Comparison of ENCODE assay signal across 1 cellular context in the genomic region with DNA sequence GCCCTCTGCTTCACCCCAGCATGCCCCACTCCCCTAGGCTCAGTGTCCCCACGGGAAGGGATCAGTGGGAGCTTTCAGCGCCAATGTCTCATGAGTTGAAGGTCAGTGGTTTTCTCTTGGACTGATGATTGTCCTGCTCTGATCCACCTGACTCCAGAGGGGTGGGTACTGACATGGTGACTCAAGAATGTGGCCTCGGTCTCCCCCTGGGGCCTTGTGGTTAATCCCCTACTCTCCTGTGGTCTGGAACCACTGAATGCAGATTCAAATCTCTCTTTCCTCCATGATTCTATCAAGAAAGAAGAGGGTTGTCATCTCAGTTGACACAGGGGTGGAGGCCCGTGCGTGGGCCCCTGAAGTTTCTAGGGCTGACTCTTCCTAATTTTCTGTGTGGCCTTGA.
TF ChIP-seq lines count a peak whose summit lies in the region.

No MANE protein-coding gene starts in this region.

TF ChIP-seq in neural cell, 6 proteins besides CTCF, POLR2A, EP300 and RAD21 (continued from another document):
- TF ChIP-seq, protein P1, sequence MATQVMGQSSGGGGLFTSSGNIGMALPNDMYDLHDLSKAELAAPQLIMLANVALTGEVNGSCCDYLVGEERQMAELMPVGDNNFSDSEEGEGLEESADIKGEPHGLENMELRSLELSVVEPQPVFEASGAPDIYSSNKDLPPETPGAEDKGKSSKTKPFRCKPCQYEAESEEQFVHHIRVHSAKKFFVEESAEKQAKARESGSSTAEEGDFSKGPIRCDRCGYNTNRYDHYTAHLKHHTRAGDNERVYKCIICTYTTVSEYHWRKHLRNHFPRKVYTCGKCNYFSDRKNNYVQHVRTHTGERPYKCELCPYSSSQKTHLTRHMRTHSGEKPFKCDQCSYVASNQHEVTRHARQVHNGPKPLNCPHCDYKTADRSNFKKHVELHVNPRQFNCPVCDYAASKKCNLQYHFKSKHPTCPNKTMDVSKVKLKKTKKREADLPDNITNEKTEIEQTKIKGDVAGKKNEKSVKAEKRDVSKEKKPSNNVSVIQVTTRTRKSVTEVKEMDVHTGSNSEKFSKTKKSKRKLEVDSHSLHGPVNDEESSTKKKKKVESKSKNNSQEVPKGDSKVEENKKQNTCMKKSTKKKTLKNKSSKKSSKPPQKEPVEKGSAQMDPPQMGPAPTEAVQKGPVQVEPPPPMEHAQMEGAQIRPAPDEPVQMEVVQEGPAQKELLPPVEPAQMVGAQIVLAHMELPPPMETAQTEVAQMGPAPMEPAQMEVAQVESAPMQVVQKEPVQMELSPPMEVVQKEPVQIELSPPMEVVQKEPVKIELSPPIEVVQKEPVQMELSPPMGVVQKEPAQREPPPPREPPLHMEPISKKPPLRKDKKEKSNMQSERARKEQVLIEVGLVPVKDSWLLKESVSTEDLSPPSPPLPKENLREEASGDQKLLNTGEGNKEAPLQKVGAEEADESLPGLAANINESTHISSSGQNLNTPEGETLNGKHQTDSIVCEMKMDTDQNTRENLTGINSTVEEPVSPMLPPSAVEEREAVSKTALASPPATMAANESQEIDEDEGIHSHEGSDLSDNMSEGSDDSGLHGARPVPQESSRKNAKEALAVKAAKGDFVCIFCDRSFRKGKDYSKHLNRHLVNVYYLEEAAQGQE (IDR thresholded peaks at IDR 0.05; ENCODE audit: borderline replicate concordance), result no peak
